Comparison of ENCODE assay signal across 21 cellular contexts in genomic region chr6:116518621-116519020, GRCh38. TPM values are rescaled to one million over a fixed set of nuclear protein-coding genes. Genes with fewer than 3 reads are reported as not detected.
"Had no signal": no experiment of that assay in that cellular context is flagged by ENCODE, and none has a peak within 500 bp of the region (broad histone marks: within the 10 kb centered on the region; RNA-seq: fewer than 3 reads in every experiment).

No MANE protein-coding gene starts in this region.

- H3K27ac ChIP-seq: adrenal gland, cardiac muscle cell, dorsolateral prefrontal cortex, hepatocyte, left lung, tibial artery, uterus had no signal

- DNase-seq: activated CD4-positive, alpha-beta memory T cell treated with anti-CD3 and anti-CD28 coated beads for 36 hours; activated CD4-positive, alpha-beta T cell treated with anti-CD3 and anti-CD28 coated beads for 36 hours; activated CD8-positive, alpha-beta memory T cell treated with anti-CD3 and anti-CD28 coated beads, Interleukin-2, amount 10 ng/mL, durations not matched to agents 7 days and 5 days; activated effector memory CD4-positive, alpha-beta T cell treated with Interleukin-2 at 50 U/mL for 16 hours; activated naive CD4-positive, alpha-beta T cell treated with anti-CD3 and anti-CD28 coated beads, Interleukin-2, amount 50 U/mL, for 16 hours; activated T-cell treated with anti-CD3 and anti-CD28 coated beads, Interleukin-2, amount 50 U/mL, for 24 hours; dorsolateral prefrontal cortex; endodermal cell; erythroblast; left lung; natural killer cell; posterior cingulate gyrus; stimulated activated CD4-positive, alpha-beta T cell treated with anti-CD3 and anti-CD28 coated beads, Interleukin-2, amount 100 ng/mL, for 48 hours; T-helper 9 cell; tibial artery; uterus had no signal

- H3K4me2 ChIP-seq: hepatocyte had no signal

- H3K4me3 ChIP-seq: adrenal gland, cardiac muscle cell, dorsolateral prefrontal cortex, hepatocyte, left lung, tibial artery, uterus had no signal

- H3K36me3 ChIP-seq: adrenal gland, cardiac muscle cell, left lung, uterus had no signal

- ATAC-seq: activated CD4-positive, alpha-beta T cell treated with anti-CD3 and anti-CD28 coated beads for 36 hours; activated CD8-positive, alpha-beta memory T cell treated with anti-CD3 and anti-CD28 coated beads, Interleukin-2, amount 10 ng/mL, durations not matched to agents 7 days and 5 days; left lung; natural killer cell; stimulated activated memory B cell treated with anti-CD40 and anti-IgM and Interleukin-4, amounts not matched to agents 10 μg/mL and 1 μg/mL and 100 μg/mL, for 72 hours had no signal

- H3K4me1 ChIP-seq: adrenal gland, uterus had no signal

- H2AFZ ChIP-seq: hepatocyte had no signal

- H3K27me3 ChIP-seq: adrenal gland, cardiac muscle cell, dorsolateral prefrontal cortex, hepatocyte, left lung, tibial artery, uterus had no signal

- H3K9me3 ChIP-seq: adrenal gland, left lung, tibial artery, uterus had no signal

RNA-seq across cellular contexts. Expression of gene CALHM5, which starts 7.2 kb away (rescaled TPM):
- total RNA-seq: activated CD4-positive, alpha-beta memory T cell treated with anti-CD3 and anti-CD28 coated beads for 36 hours; activated CD4-positive, alpha-beta T cell treated with anti-CD3 and anti-CD28 coated beads for 36 hours; activated CD8-positive, alpha-beta memory T cell treated with anti-CD3 and anti-CD28 coated beads, Interleukin-2, amount 10 ng/mL, durations not matched to agents 7 days and 5 days; cardiac muscle cell had no signal
- polyA plus RNA-seq: cardiac muscle cell had no signal

RNA-seq across cellular contexts. Expression of gene TRAPPC3L, which starts 26.9 kb away (rescaled TPM):
- total RNA-seq: activated CD4-positive, alpha-beta memory T cell treated with anti-CD3 and anti-CD28 coated beads for 36 hours; activated CD4-positive, alpha-beta T cell treated with anti-CD3 and anti-CD28 coated beads for 36 hours; activated CD8-positive, alpha-beta memory T cell treated with anti-CD3 and anti-CD28 coated beads, Interleukin-2, amount 10 ng/mL, durations not matched to agents 7 days and 5 days; cardiac muscle cell; endodermal cell had no signal
- polyA plus RNA-seq: cardiac muscle cell had no signal

RNA-seq across cellular contexts. Expression of gene CALHM4, which starts 34.9 kb away (rescaled TPM):
- total RNA-seq: activated CD4-positive, alpha-beta memory T cell treated with anti-CD3 and anti-CD28 coated beads for 36 hours; activated CD4-positive, alpha-beta T cell treated with anti-CD3 and anti-CD28 coated beads for 36 hours; activated CD8-positive, alpha-beta memory T cell treated with anti-CD3 and anti-CD28 coated beads, Interleukin-2, amount 10 ng/mL, durations not matched to agents 7 days and 5 days; adrenal gland; cardiac muscle cell; endodermal cell; hepatocyte; left lung; natural killer cell; skeletal muscle tissue; uterus had no signal
- polyA plus RNA-seq: adrenal gland, cardiac muscle cell, hepatocyte had no signal

RNA-seq across cellular contexts. Expression of gene CALHM6, which starts 57.4 kb away (rescaled TPM):
- total RNA-seq: cardiac muscle cell had no signal
